31 cellular contexts compared by ENCODE assay signal in the genomic region with DNA sequence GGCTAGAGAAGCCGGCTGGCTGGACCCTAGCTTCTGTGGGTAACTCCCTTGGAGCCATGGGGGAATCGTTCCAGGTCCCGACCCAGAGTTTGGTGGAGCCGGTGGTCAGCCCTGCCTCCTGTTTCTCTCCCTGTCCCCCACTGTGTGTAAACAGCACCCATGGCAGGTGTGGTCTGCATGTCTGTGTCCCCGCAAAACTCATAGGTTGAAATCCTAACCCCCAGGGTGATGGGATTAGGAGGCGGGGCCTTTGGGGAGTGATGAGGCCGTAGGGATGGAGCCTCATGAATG.
"Had no signal": no experiment of that assay in that cellular context is flagged by ENCODE, and none has a peak within 500 bp of the region (broad histone marks: within the 10 kb centered on the region; RNA-seq: fewer than 3 reads in every experiment).

No MANE protein-coding gene starts in this region.

- H3K27ac Mint-ChIP-seq: activated CD4-positive, alpha-beta memory T cell treated with anti-CD3 and anti-CD28 coated beads for 36 hours; activated CD4-positive, alpha-beta T cell treated with anti-CD3 and anti-CD28 coated beads for 36 hours; activated CD4-positive, alpha-beta T cell treated with anti-CD3 and anti-CD28 coated beads, Interleukin-2, amount 10 ng/mL, durations not matched to agents 24 days and 14 days; activated CD8-positive, alpha-beta memory T cell treated with anti-CD3 and anti-CD28 coated beads, Interleukin-2, amount 10 ng/mL, durations not matched to agents 7 days and 5 days; activated CD8-positive, alpha-beta T cell treated with anti-CD3 and anti-CD28 coated beads, Interleukin-2, amount 10 ng/mL, durations not matched to agents 7 days and 5 days; activated naive CD4-positive, alpha-beta T cell treated with anti-CD3 and anti-CD28 coated beads, Interleukin-2, amount 10 ng/mL, durations not matched to agents 7 days and 5 days; activated naive CD4-positive, alpha-beta T cell treated with anti-CD3 and anti-CD28 coated beads, Interleukin-2, amount 50 U/mL, for 72 hours; activated naive CD8-positive, alpha-beta T cell treated with anti-CD3 and anti-CD28 coated beads, Interleukin-2, amount 10 ng/mL, durations not matched to agents 7 days and 5 days; effector memory CD8-positive, alpha-beta T cell had no signal

- H3K4me1 Mint-ChIP-seq: activated CD4-positive, alpha-beta T cell treated with anti-CD3 and anti-CD28 coated beads for 36 hours; activated CD4-positive, alpha-beta T cell treated with anti-CD3 and anti-CD28 coated beads, Interleukin-2, amount 10 ng/mL, durations not matched to agents 24 days and 14 days; activated CD8-positive, alpha-beta memory T cell treated with anti-CD3 and anti-CD28 coated beads, Interleukin-2, amount 10 ng/mL, durations not matched to agents 7 days and 5 days; activated naive CD4-positive, alpha-beta T cell treated with anti-CD3 and anti-CD28 coated beads, Interleukin-2, amount 10 ng/mL, durations not matched to agents 7 days and 5 days; activated naive CD8-positive, alpha-beta T cell treated with anti-CD3 and anti-CD28 coated beads, Interleukin-2, amount 10 ng/mL, durations not matched to agents 7 days and 5 days had no signal

- H3K27ac ChIP-seq: ascending aorta, breast epithelium, cardiac muscle cell, esophagus muscularis mucosa, foreskin keratinocyte, gastroesophageal sphincter, heart right ventricle had no signal

- H3K36me3 Mint-ChIP-seq: activated CD4-positive, alpha-beta memory T cell treated with anti-CD3 and anti-CD28 coated beads for 36 hours; activated CD8-positive, alpha-beta memory T cell treated with anti-CD3 and anti-CD28 coated beads, Interleukin-2, amount 10 ng/mL, durations not matched to agents 7 days and 5 days; activated naive CD4-positive, alpha-beta T cell treated with anti-CD3 and anti-CD28 coated beads, Interleukin-2, amount 10 ng/mL, durations not matched to agents 7 days and 5 days; activated naive CD4-positive, alpha-beta T cell treated with anti-CD3 and anti-CD28 coated beads, Interleukin-2, amount 50 U/mL, for 72 hours; activated naive CD8-positive, alpha-beta T cell treated with anti-CD3 and anti-CD28 coated beads, Interleukin-2, amount 10 ng/mL, durations not matched to agents 7 days and 5 days; brain had no signal

- H3K9me3 Mint-ChIP-seq: activated CD4-positive, alpha-beta memory T cell treated with anti-CD3 and anti-CD28 coated beads for 36 hours; activated CD4-positive, alpha-beta T cell treated with anti-CD3 and anti-CD28 coated beads, Interleukin-2, amount 10 ng/mL, durations not matched to agents 24 days and 14 days; activated naive CD4-positive, alpha-beta T cell treated with anti-CD3 and anti-CD28 coated beads, Interleukin-2, amount 10 ng/mL, durations not matched to agents 7 days and 5 days; activated naive CD4-positive, alpha-beta T cell treated with anti-CD3 and anti-CD28 coated beads, Interleukin-2, amount 50 U/mL, for 72 hours; activated naive CD8-positive, alpha-beta T cell treated with anti-CD3 and anti-CD28 coated beads, Interleukin-2, amount 10 ng/mL, durations not matched to agents 7 days and 5 days; effector memory CD8-positive, alpha-beta T cell had no signal

- H3K4me3 ChIP-seq: ascending aorta, breast epithelium, cardiac muscle cell, esophagus muscularis mucosa, gastroesophageal sphincter, heart right ventricle had no signal

- H3K36me3 ChIP-seq: ascending aorta, breast epithelium, cardiac muscle cell, esophagus muscularis mucosa, gastroesophageal sphincter, heart right ventricle had no signal

- H3K27me3 ChIP-seq: ascending aorta, cardiac muscle cell, foreskin keratinocyte had no signal

- H3K4me1 ChIP-seq: ascending aorta, breast epithelium, esophagus muscularis mucosa, foreskin keratinocyte, gastroesophageal sphincter, heart right ventricle had no signal

- DNase-seq: activated CD4-positive, alpha-beta memory T cell treated with anti-CD3 and anti-CD28 coated beads for 36 hours; activated CD4-positive, alpha-beta T cell treated with anti-CD3 and anti-CD28 coated beads for 36 hours; activated CD4-positive, alpha-beta T cell treated with anti-CD3 and anti-CD28 coated beads, Interleukin-2, amount 10 ng/mL, durations not matched to agents 24 days and 14 days; activated CD4-positive, CD25-positive, alpha-beta regulatory T cell; activated CD4-positive, CD25-positive, alpha-beta regulatory T cell treated with anti-CD3 and anti-CD28 coated beads, Interleukin-2, amount 50 U/mL, for 72 hours; activated CD8-positive, alpha-beta memory T cell treated with anti-CD3 and anti-CD28 coated beads, Interleukin-2, amount 10 ng/mL, durations not matched to agents 7 days and 5 days; activated CD8-positive, alpha-beta memory T cell treated with anti-CD3 and anti-CD28 coated beads, Interleukin-2, amount 50 U/mL, for 4 hours; activated gamma-delta T cell; activated naive CD4-positive, alpha-beta T cell; activated naive CD4-positive, alpha-beta T cell treated with anti-CD3 and anti-CD28 coated beads, Interleukin-2, amount 10 ng/mL, durations not matched to agents 7 days and 5 days; activated naive CD8-positive, alpha-beta T cell treated with anti-CD3 and anti-CD28 coated beads, Interleukin-2, amount 10 ng/mL, durations not matched to agents 7 days and 5 days; activated T-cell treated with anti-CD3 and anti-CD28 coated beads, Interleukin-2, amount 50 U/mL, for 1 hour; activated T-cell treated with anti-CD3 and anti-CD28 coated beads, Interleukin-2, amount 50 U/mL, for 48 hours; central memory CD4-positive, alpha-beta T cell; cerebellar nuclear complex; cortex of kidney; dermis blood vessel endothelial cell; effector CD4-positive, alpha-beta T cell; effector memory CD8-positive, alpha-beta T cell; erythroblast; foreskin keratinocyte; heart right ventricle; T-helper 2 cell had no signal

- H3K4me3 Mint-ChIP-seq: activated CD4-positive, alpha-beta memory T cell treated with anti-CD3 and anti-CD28 coated beads for 36 hours; activated CD4-positive, alpha-beta T cell treated with anti-CD3 and anti-CD28 coated beads for 36 hours; activated CD4-positive, alpha-beta T cell treated with anti-CD3 and anti-CD28 coated beads, Interleukin-2, amount 10 ng/mL, durations not matched to agents 24 days and 14 days; activated CD8-positive, alpha-beta memory T cell treated with anti-CD3 and anti-CD28 coated beads, Interleukin-2, amount 10 ng/mL, durations not matched to agents 7 days and 5 days; activated CD8-positive, alpha-beta T cell treated with anti-CD3 and anti-CD28 coated beads, Interleukin-2, amount 10 ng/mL, durations not matched to agents 7 days and 5 days; activated naive CD4-positive, alpha-beta T cell treated with anti-CD3 and anti-CD28 coated beads, Interleukin-2, amount 10 ng/mL, durations not matched to agents 7 days and 5 days; activated naive CD8-positive, alpha-beta T cell treated with anti-CD3 and anti-CD28 coated beads, Interleukin-2, amount 10 ng/mL, durations not matched to agents 7 days and 5 days; brain; effector memory CD8-positive, alpha-beta T cell had no signal

- H3K9me3 ChIP-seq: ascending aorta, breast epithelium, esophagus muscularis mucosa, gastroesophageal sphincter, heart right ventricle had no signal

- H3K27me3 Mint-ChIP-seq: activated CD4-positive, alpha-beta T cell treated with anti-CD3 and anti-CD28 coated beads, Interleukin-2, amount 10 ng/mL, durations not matched to agents 24 days and 14 days; activated CD8-positive, alpha-beta memory T cell treated with anti-CD3 and anti-CD28 coated beads, Interleukin-2, amount 10 ng/mL, durations not matched to agents 7 days and 5 days; activated naive CD8-positive, alpha-beta T cell treated with anti-CD3 and anti-CD28 coated beads, Interleukin-2, amount 10 ng/mL, durations not matched to agents 7 days and 5 days had no signal

- ATAC-seq: activated CD4-positive, alpha-beta T cell treated with anti-CD3 and anti-CD28 coated beads for 36 hours; activated CD8-positive, alpha-beta memory T cell treated with anti-CD3 and anti-CD28 coated beads, Interleukin-2, amount 10 ng/mL, durations not matched to agents 7 days and 5 days; activated CD8-positive, alpha-beta T cell treated with anti-CD3 and anti-CD28 coated beads, Interleukin-2, amount 10 ng/mL, durations not matched to agents 7 days and 5 days; activated naive CD4-positive, alpha-beta T cell treated with anti-CD3 and anti-CD28 coated beads, Interleukin-2, amount 50 U/mL, for 72 hours; effector memory CD8-positive, alpha-beta T cell; foreskin keratinocyte; gastroesophageal sphincter; heart right ventricle had no signal
